Comparison of ENCODE assay signal across 17 cellular contexts in the genomic region with DNA sequence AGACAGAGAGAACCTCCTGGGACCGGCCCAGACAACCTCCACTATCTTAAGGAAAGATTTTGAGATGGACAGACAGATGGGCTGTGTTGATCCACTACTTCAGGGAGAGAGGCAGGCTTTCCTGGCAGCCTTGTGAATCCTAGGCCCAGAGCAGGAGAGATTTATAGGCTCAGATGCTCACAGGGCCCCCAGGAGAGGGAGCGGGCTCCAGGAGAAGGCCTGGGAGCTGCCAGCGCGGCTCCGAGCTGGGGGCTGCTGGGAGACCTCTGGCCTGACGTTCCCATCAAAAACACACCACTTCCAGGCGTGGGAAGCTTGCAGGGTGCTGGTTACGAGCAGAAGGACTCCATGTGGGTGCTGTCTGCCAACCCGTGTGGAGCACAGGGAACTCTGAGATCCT. TPM values are rescaled to one million over a fixed set of nuclear protein-coding genes. Genes with fewer than 3 reads are reported as not detected.
"Had no signal": no experiment of that assay in that cellular context is flagged by ENCODE, and none has a peak within 500 bp of the region (broad histone marks: within the 10 kb centered on the region; RNA-seq: fewer than 3 reads in every experiment).

No MANE protein-coding gene starts in this region.

- H3K27me3 ChIP-seq: neutrophil, thyroid gland, vagina had no signal

- H3K9me3 ChIP-seq: neutrophil, thyroid gland, vagina had no signal

- H3K27ac Mint-ChIP-seq: activated CD4-positive, alpha-beta T cell treated with anti-CD3 and anti-CD28 coated beads, Interleukin-2, amount 10 ng/mL, durations not matched to agents 7 days and 5 days; activated naive CD8-positive, alpha-beta T cell treated with anti-CD3 and anti-CD28 coated beads for 36 hours; activated T-cell treated with anti-CD3 and anti-CD28 coated beads, Interleukin-2, amount 50 U/mL, for 72 hours; effector memory CD8-positive, alpha-beta T cell; T-helper 1 cell treated with Interleukin-12 subunit alpha and Interleukin-12 subunit beta and Interleukin-4 antibody, amounts not matched to agents 30 μg/mL and 1 μg/mL, for 36 hours had no signal

- H3K27me3 Mint-ChIP-seq: activated CD4-positive, alpha-beta T cell treated with anti-CD3 and anti-CD28 coated beads, Interleukin-2, amount 10 ng/mL, durations not matched to agents 7 days and 5 days had no signal

- H3K36me3 Mint-ChIP-seq: activated naive CD8-positive, alpha-beta T cell treated with anti-CD3 and anti-CD28 coated beads for 36 hours had no signal

- H3K9me3 Mint-ChIP-seq: activated CD4-positive, alpha-beta T cell treated with anti-CD3 and anti-CD28 coated beads, Interleukin-2, amount 10 ng/mL, durations not matched to agents 7 days and 5 days; activated naive CD8-positive, alpha-beta T cell treated with anti-CD3 and anti-CD28 coated beads for 36 hours; activated T-cell treated with anti-CD3 and anti-CD28 coated beads, Interleukin-2, amount 50 U/mL, for 72 hours; effector memory CD8-positive, alpha-beta T cell; stimulated activated naive CD8-positive, alpha-beta T cell treated with anti-CD3 and anti-CD28 coated beads, Interleukin-15, amount 100 ng/mL, for 72 hours; T-helper 1 cell treated with Interleukin-12 subunit alpha and Interleukin-12 subunit beta and Interleukin-4 antibody, amounts not matched to agents 30 μg/mL and 1 μg/mL, for 36 hours had no signal

- DNase-seq: activated CD4-positive, alpha-beta T cell treated with anti-CD3 and anti-CD28 coated beads, Interleukin-2, amount 10 ng/mL, durations not matched to agents 7 days and 5 days; activated CD4-positive, CD25-positive, alpha-beta regulatory T cell; activated CD8-positive, alpha-beta memory T cell treated with anti-CD3 and anti-CD28 coated beads, Interleukin-2, amount 50 U/mL, for 48 hours; activated naive CD8-positive, alpha-beta T cell treated with anti-CD3 and anti-CD28 coated beads for 36 hours; activated T-cell treated with anti-CD3 and anti-CD28 coated beads, Interleukin-2, amount 50 U/mL, for 72 hours; cerebellar nuclear complex; dermis blood vessel endothelial cell; effector memory CD8-positive, alpha-beta T cell; left cardiac atrium; midbrain; right cardiac atrium; stimulated activated naive CD8-positive, alpha-beta T cell treated with anti-CD3 and anti-CD28 coated beads, Interleukin-15, amount 100 ng/mL, for 72 hours; thyroid gland had no signal

- H3K27ac ChIP-seq: neutrophil, thyroid gland, vagina had no signal

- H3K4me3 Mint-ChIP-seq: activated CD4-positive, alpha-beta T cell treated with anti-CD3 and anti-CD28 coated beads, Interleukin-2, amount 10 ng/mL, durations not matched to agents 7 days and 5 days; activated naive CD8-positive, alpha-beta T cell treated with anti-CD3 and anti-CD28 coated beads for 36 hours; activated T-cell treated with anti-CD3 and anti-CD28 coated beads, Interleukin-2, amount 50 U/mL, for 72 hours; effector memory CD8-positive, alpha-beta T cell; stimulated activated naive CD8-positive, alpha-beta T cell treated with anti-CD3 and anti-CD28 coated beads, Interleukin-15, amount 100 ng/mL, for 72 hours; T-helper 1 cell treated with Interleukin-12 subunit alpha and Interleukin-12 subunit beta and Interleukin-4 antibody, amounts not matched to agents 30 μg/mL and 1 μg/mL, for 36 hours had no signal

- H3K4me3 ChIP-seq: lung, thyroid gland, vagina had no signal

- H3K4me1 Mint-ChIP-seq: activated CD4-positive, alpha-beta T cell treated with anti-CD3 and anti-CD28 coated beads, Interleukin-2, amount 10 ng/mL, durations not matched to agents 7 days and 5 days; activated naive CD8-positive, alpha-beta T cell treated with anti-CD3 and anti-CD28 coated beads for 36 hours; stimulated activated naive CD8-positive, alpha-beta T cell treated with anti-CD3 and anti-CD28 coated beads, Interleukin-15, amount 100 ng/mL, for 72 hours had no signal

- H3K4me1 ChIP-seq: thyroid gland, vagina had no signal

- H3K36me3 ChIP-seq: neutrophil, thyroid gland, vagina had no signal

- ATAC-seq: activated T-cell treated with anti-CD3 and anti-CD28 coated beads, Interleukin-2, amount 50 U/mL, for 72 hours; effector memory CD8-positive, alpha-beta T cell; left cardiac atrium; right cardiac atrium; stimulated activated naive CD8-positive, alpha-beta T cell treated with anti-CD3 and anti-CD28 coated beads, Interleukin-15, amount 100 ng/mL, for 72 hours had no signal

RNA-seq across cellular contexts. Expression of a gene that starts 53.2 kb away (rescaled TPM):
- total RNA-seq: activated naive CD8-positive, alpha-beta T cell treated with anti-CD3 and anti-CD28 coated beads for 36 hours; activated T-cell treated with anti-CD3 and anti-CD28 coated beads, Interleukin-2, amount 50 U/mL, for 72 hours; dermis blood vessel endothelial cell had no signal
